30 cellular contexts compared by ENCODE assay signal in genomic region chr3:39454818-39455217, GRCh38. TPM values are rescaled to one million over a fixed set of nuclear protein-coding genes. Genes with fewer than 3 reads are reported as not detected.
DNase-seq lines count a peak whose midpoint lies in the region; ATAC-seq, FAIRE-seq and TF ChIP-seq lines count a peak whose summit lies in the region.
"Had no signal": no experiment of that assay in that cellular context is flagged by ENCODE, and none has a peak within 500 bp of the region (broad histone marks: within the 10 kb centered on the region; RNA-seq: fewer than 3 reads in every experiment).

No MANE protein-coding gene starts in this region.

- no peak for TF ChIP-seq RAD21 in A549 (conservative IDR thresholded peaks at IDR 0.05 in 1 of 2, IDR thresholded peaks at IDR 0.05 in 1 of 2)

- TF ChIP-seq POLR2A in A549 (IDR thresholded peaks at IDR 0.05; ENCODE audit: low read length) = no peak
- TF ChIP-seq POLR2A in gastroesophageal sphincter (IDR thresholded peaks at IDR 0.05) = no peak

- H3K36me3 ChIP-seq in HEK293 (ENCODE audit: control insufficient read depth in 2 of 2, insufficient read depth in 1 of 2, low read length in 2 of 2) = no peaks in the 10 kb centered on the region
- H3K36me3 ChIP-seq in parathyroid adenoma (ENCODE audit: control insufficient read depth, insufficient read depth, low read length) = no peaks in the 10 kb centered on the region
- H3K36me3 ChIP-seq in gastroesophageal sphincter = no peaks in the 10 kb centered on the region
- H3K36me3 ChIP-seq: BE2C, BLaER1 had no signal

- no peak overlapping the region for H3K4me3 ChIP-seq in A549
- H3K4me3 ChIP-seq in HEK293 (ENCODE audit: low read depth, low read length) = no peak overlapping the region
- H3K4me3 ChIP-seq in parathyroid adenoma (ENCODE audit: low read depth, low read length) = no peak overlapping the region
- no peak overlapping the region for H3K4me3 ChIP-seq in gastroesophageal sphincter
- H3K4me3 ChIP-seq: BLaER1, GM12878 had no signal

- no peak overlapping the region for H3K4me3 Mint-ChIP-seq in stimulated activated naive B cell treated with anti-CD40 and anti-IgM and Interleukin-4, amounts not matched to agents 10 μg/mL and 1 μg/mL and 100 μg/mL, for 72 hours
- H3K4me3 Mint-ChIP-seq: CD4-positive, alpha-beta memory T cell; CD4-positive, CD25-positive, alpha-beta regulatory T cell had no signal

- no peak overlapping the region for H3K27ac ChIP-seq in A549
- no peak overlapping the region for H3K27ac ChIP-seq in HEK293 (ENCODE audit: extremely low read depth, low read depth, low read length)
- H3K27ac ChIP-seq in parathyroid adenoma = no peak overlapping the region
- no peak overlapping the region for H3K27ac ChIP-seq in gastroesophageal sphincter
- no peak overlapping the region for H3K27ac ChIP-seq in caudate nucleus (ENCODE audit: low read depth, low read length)
- H3K27ac ChIP-seq: 22Rv1, BLaER1 had no signal

- peak overlapping the region; percentile 50 for H2AFZ ChIP-seq in parathyroid adenoma

- no peak overlapping the region for H3K27ac Mint-ChIP-seq in stimulated activated naive B cell treated with anti-CD40 and anti-IgM and Interleukin-4, amounts not matched to agents 10 μg/mL and 1 μg/mL and 100 μg/mL, for 72 hours
- H3K27ac Mint-ChIP-seq: CD14-positive monocyte; CD4-positive, alpha-beta memory T cell; CD4-positive, CD25-positive, alpha-beta regulatory T cell; CD8-positive, alpha-beta memory T cell had no signal

- DNase-seq in A549 (ENCODE audit: low read depth in 1 of 2, low spot score in 1 of 2) = no peak
- DNase-seq in caudate nucleus (lab: John Stamatoyannopoulos, UW) = no peak
- no peak for DNase-seq in stimulated activated naive B cell treated with anti-CD40 and anti-IgM and Interleukin-4, amounts not matched to agents 10 μg/mL and 1 μg/mL and 100 μg/mL, for 72 hours
- DNase-seq: ACHN; BE2C; C1 segment of cervical spinal cord; CD4-positive, alpha-beta memory T cell; CD4-positive, CD25-positive, alpha-beta regulatory T cell; CD8-positive, alpha-beta memory T cell; COR-L47; DMS 273 treated with DMSO at 0.1 percent for 48 hours; DMS153; DMS53; DMS79; DND-41; EL; GDM1 had no signal

- H3K36me3 Mint-ChIP-seq in stimulated activated naive B cell treated with anti-CD40 and anti-IgM and Interleukin-4, amounts not matched to agents 10 μg/mL and 1 μg/mL and 100 μg/mL, for 72 hours = no peaks in the 10 kb centered on the region
- H3K36me3 Mint-ChIP-seq: CD14-positive monocyte; CD4-positive, alpha-beta memory T cell; CD4-positive, CD25-positive, alpha-beta regulatory T cell; CD8-positive, alpha-beta memory T cell had no signal

- no peak overlapping the region for H3K4me2 ChIP-seq in A549
- no peak overlapping the region for H3K4me2 ChIP-seq in parathyroid adenoma (ENCODE audit: low read length)
- H3K4me2 ChIP-seq: BLaER1 had no signal

- no peak overlapping the region for H3K9ac ChIP-seq in parathyroid adenoma
- H3K9ac ChIP-seq: BLaER1 had no signal

- H3K27me3 ChIP-seq in parathyroid adenoma (ENCODE audit: control insufficient read depth, insufficient read depth, low read length) = no peaks in the 10 kb centered on the region
- H3K27me3 ChIP-seq in gastroesophageal sphincter = peaks cover 5% of the 10 kb centered on the region
- H3K27me3 ChIP-seq: BE2C, BLaER1 had no signal

- no peak for FAIRE-seq in A549 (lab: Jason Lieb, UNC)
- FAIRE-seq: GM12878, GM12892, GM18507 had no signal

- no peaks in the 10 kb centered on the region for H3K4me1 ChIP-seq in A549
- no peaks in the 10 kb centered on the region for H3K4me1 ChIP-seq in HEK293 (ENCODE audit: control insufficient read depth, insufficient read depth, low read length)
- H3K4me1 ChIP-seq in parathyroid adenoma = peaks cover under 1% of the 10 kb centered on the region
- no peaks in the 10 kb centered on the region for H3K4me1 ChIP-seq in gastroesophageal sphincter
- H3K4me1 ChIP-seq: BE2C, BLaER1 had no signal

- H3K27me3 Mint-ChIP-seq in stimulated activated naive B cell treated with anti-CD40 and anti-IgM and Interleukin-4, amounts not matched to agents 10 μg/mL and 1 μg/mL and 100 μg/mL, for 72 hours = peaks cover 31 to 36% of the 10 kb centered on the region in 2 donors

- POLR2A ChIA-PET in A549 (lab: Yijun Ruan, JAX) = no interaction called here
- POLR2A ChIA-PET in HEK293 (lab: Yijun Ruan, JAX) = no interaction called here

- H3K9me3 Mint-ChIP-seq in stimulated activated naive B cell treated with anti-CD40 and anti-IgM and Interleukin-4, amounts not matched to agents 10 μg/mL and 1 μg/mL and 100 μg/mL, for 72 hours = peaks cover 0 to 1% of the 10 kb centered on the region in 2 donors
- H3K9me3 Mint-ChIP-seq: CD8-positive, alpha-beta memory T cell had no signal

- 12% methylated on average over 1 of the region's 2 CpGs for WGBS in A549 (ENCODE audit: missing lambda C conversion rate)
- WGBS in gastroesophageal sphincter (ENCODE audit: low coverage in 1 of 2), 2 donors = 80% methylated on average over 1 of the region's 2 CpGs; no CpG with 5 or more reads in 1 of the 2 donors

- H3K9me3 ChIP-seq in A549 (no peaks in the 10 kb centered on the region), HEK293 (ENCODE audit: control insufficient read depth, insufficient read depth, low read depth, low read length) (no peaks in the 10 kb centered on the region), parathyroid adenoma (ENCODE audit: control insufficient read depth, low read length) (no peaks in the 10 kb centered on the region), gastroesophageal sphincter (no peaks in the 10 kb centered on the region)
- H3K9me3 ChIP-seq: BE2C, BLaER1 had no signal

- CTCF ChIA-PET in A549 (lab: Yijun Ruan, JAX) (interaction anchor here (0.9 to 1.8 kb wide), 2 partner anchors 9 to 44 kb away, joined by 5 to 7 read pairs; no protein-coding TSS in a partner anchor), HEK293 (lab: Yijun Ruan, JAX) (interaction anchor here (0.5 to 0.6 kb wide), 2 partner anchors 26 to 824 kb away, joined by 3 to 4 read pairs; no protein-coding TSS in a partner anchor)

- no peaks in the 10 kb centered on the region for H3K4me1 Mint-ChIP-seq in stimulated activated naive B cell treated with anti-CD40 and anti-IgM and Interleukin-4, amounts not matched to agents 10 μg/mL and 1 μg/mL and 100 μg/mL, for 72 hours
- H3K4me1 Mint-ChIP-seq: CD14-positive monocyte; CD4-positive, alpha-beta memory T cell; CD4-positive, CD25-positive, alpha-beta regulatory T cell; CD8-positive, alpha-beta memory T cell had no signal

- no peak for TF ChIP-seq EP300 in A549 (IDR thresholded peaks at IDR 0.05)
- TF ChIP-seq EP300 in gastroesophageal sphincter (IDR thresholded peaks at IDR 0.05) = no peak

- TF ChIP-seq CTCF in A549 (IDR thresholded peaks at IDR 0.05) (no peak), HEK293 (tag by site-specific recombination; IDR thresholded peaks at IDR 0.05) (no peak), parathyroid adenoma (IDR thresholded peaks at IDR 0.05) (no peak), gastroesophageal sphincter (IDR thresholded peaks at IDR 0.05) (no peak)

- no peak for ATAC-seq in A549
- no peak for ATAC-seq in gastroesophageal sphincter
- ATAC-seq in stimulated activated naive B cell treated with anti-CD40 and anti-IgM and Interleukin-4, amounts not matched to agents 10 μg/mL and 1 μg/mL and 100 μg/mL, for 72 hours (replicated peaks) = no peak
- ATAC-seq: GM12878 had no signal

- no peaks in the 10 kb centered on the region for H3K79me2 ChIP-seq in parathyroid adenoma

TF ChIP-seq in A549, 52 proteins besides CTCF, POLR2A, EP300 and RAD21:
- TF ChIP-seq ATOH8 (CRISPR knock-in tag; IDR thresholded peaks at IDR 0.05; ENCODE audit: low read depth) (no peak), ZC3H11A (IDR thresholded peaks at IDR 0.05) (0 out of 2 replicates have a peak, but pooled peaks have one; percentile 9)
TF ChIP-seq in A549: peak in this region for 1.

TF ChIP-seq in HEK293, 187 proteins besides CTCF, POLR2A, EP300 and RAD21 (continues in another document):
- TF ChIP-seq ZNF548 (tag by site-specific recombination; IDR thresholded peaks at IDR 0.05) = no peak
- no peak for TF ChIP-seq ZNF621 (tag by site-specific recombination; IDR thresholded peaks at IDR 0.05)
- no peak for TF ChIP-seq ZNF843 (tag by site-specific recombination; IDR thresholded peaks at IDR 0.05)

RNA-seq across cellular contexts. Expression of gene MOBP, which starts 12.7 kb away (rescaled TPM):
- polyA plus RNA-seq in A549 (2011; rRNA removed) = 0.10 TPM in 1 of 2 replicates, not detected in the other
- polyA plus RNA-seq in A549 (2012; cell fraction: cytosol; rRNA removed) = not detected in 2 replicates
- polyA plus RNA-seq in A549 (2012; cell fraction: nucleus; rRNA removed) = 0.04 and 0.12 TPM in 2 replicates
- 0.01 TPM in 1 of 3 replicates, not detected in the others for polyA plus RNA-seq in A549 (2017; fragmentation: RNase III; extraction: RNeasy Plus Mini Kit Qiagen cat#74134 plus additional on column Dnase treatment)
- polyA minus RNA-seq in A549 (2011; rRNA and poly(A)+ RNA removed) = not detected in 2 replicates
- under 1 TPM in 2 of 4 donors, not detected in 2; 0.08 to 0.47 TPM for total RNA-seq in gastroesophageal sphincter
- total RNA-seq: A172; CD4-positive, alpha-beta memory T cell; CD4-positive, CD25-positive, alpha-beta regulatory T cell; CD8-positive, alpha-beta memory T cell; Daoy; G401 had no signal
- polyA plus RNA-seq: AG04450; CD14-positive monocyte; CD4-positive, alpha-beta memory T cell; CD4-positive, CD25-positive, alpha-beta regulatory T cell; CD8-positive, alpha-beta memory T cell had no signal

RNA-seq across cellular contexts. Expression of gene RPSA, which starts 48.3 kb away (rescaled TPM):
- polyA plus RNA-seq in A549 (2011; rRNA removed) (3,141 and 4,058 TPM in 2 replicates), A549 (2017; fragmentation: RNase III; extraction: RNeasy Plus Mini Kit Qiagen cat#74134 plus additional on column Dnase treatment) (2,484 to 2,571 TPM (median 2,497 TPM) in 3 replicates)
- polyA plus RNA-seq in A549 (2012; cell fraction: cytosol; rRNA removed) = 3,643 and 3,882 TPM in 2 replicates
- 1,790 and 2,212 TPM in 2 replicates for polyA plus RNA-seq in A549 (2012; cell fraction: nucleus; rRNA removed)
- 1,413 and 1,781 TPM in 2 replicates for polyA minus RNA-seq in A549 (2011; rRNA and poly(A)+ RNA removed)
- 1,000 to 10,000 TPM in 2 of 4 donors, 100 to 1,000 TPM in 2; 637 to 1,292 (median 907) TPM for total RNA-seq in gastroesophageal sphincter
